In genomic region chr17:47834756-47835155, GRCh38 we compare ENCODE assay signal across 25 cellular contexts. TPM values are rescaled to one million over a fixed set of nuclear protein-coding genes. Genes with fewer than 3 reads are reported as not detected.
DNase-seq lines count a peak whose midpoint lies in the region; ATAC-seq and TF ChIP-seq lines count a peak whose summit lies in the region.
"Had no signal": no experiment of that assay in that cellular context is flagged by ENCODE, and none has a peak within 500 bp of the region (broad histone marks: within the 10 kb centered on the region; RNA-seq: fewer than 3 reads in every experiment).

No MANE protein-coding gene starts in this region.

- H3K36me3 Mint-ChIP-seq in activated naive CD8-positive, alpha-beta T cell: no peaks in the 10 kb centered on the region
- H3K36me3 Mint-ChIP-seq in activated naive CD8-positive, alpha-beta T cell treated with anti-CD3 and anti-CD28 coated beads, Interleukin-2, amount 50 U/mL, for 24 hours (ENCODE audit: low read depth): peaks cover 7% of the 10 kb centered on the region
- H3K36me3 Mint-ChIP-seq in T-helper 17 cell (ENCODE audit: low read depth): peaks cover 2% of the 10 kb centered on the region
- H3K36me3 Mint-ChIP-seq in type B pancreatic cell: no peaks in the 10 kb centered on the region

- intact Hi-C loops in lower lobe of right lung (cut with DNase I): no loop called here

- H3K27me3 Mint-ChIP-seq in activated naive CD8-positive, alpha-beta T cell: no peaks in the 10 kb centered on the region
- H3K27me3 Mint-ChIP-seq in activated naive CD8-positive, alpha-beta T cell treated with anti-CD3 and anti-CD28 coated beads, Interleukin-2, amount 50 U/mL, for 24 hours: peaks cover 2% of the 10 kb centered on the region
- H3K27me3 Mint-ChIP-seq in T-helper 17 cell (no peaks in the 10 kb centered on the region), type B pancreatic cell (no peaks in the 10 kb centered on the region)

- H3K9me3 Mint-ChIP-seq in activated naive CD8-positive, alpha-beta T cell (ENCODE audit: low read depth): no peaks in the 10 kb centered on the region
- H3K9me3 Mint-ChIP-seq in activated naive CD8-positive, alpha-beta T cell treated with anti-CD3 and anti-CD28 coated beads, Interleukin-2, amount 50 U/mL, for 24 hours: no peaks in the 10 kb centered on the region
- no peaks in the 10 kb centered on the region for H3K9me3 Mint-ChIP-seq in type B pancreatic cell
- H3K9me3 Mint-ChIP-seq: HFFc6 had no signal

- no peak for TF ChIP-seq CTCF in lower lobe of right lung (IDR thresholded peaks at IDR 0.05)
- no peak for TF ChIP-seq CTCF in type B pancreatic cell (conservative IDR thresholded peaks at IDR 0.05)

- H3K4me3 Mint-ChIP-seq in activated naive CD8-positive, alpha-beta T cell: no peak overlapping the region
- H3K4me3 Mint-ChIP-seq in activated naive CD8-positive, alpha-beta T cell treated with anti-CD3 and anti-CD28 coated beads, Interleukin-2, amount 50 U/mL, for 24 hours: no peak overlapping the region
- H3K4me3 Mint-ChIP-seq in T-helper 17 cell (no peak overlapping the region), type B pancreatic cell (no peak overlapping the region)
- H3K4me3 Mint-ChIP-seq: HFFc6 had no signal

- DNase-seq in activated naive CD8-positive, alpha-beta T cell treated with anti-CD3 and anti-CD28 coated beads, Interleukin-2, amount 50 U/mL, for 24 hours: no peak
- no peak for DNase-seq in T-helper 17 cell
- DNase-seq in lower lobe of right lung: no peak
- DNase-seq in type B pancreatic cell (ENCODE audit: extremely low spot score, unreplicated experiment): no peak
- no peak for DNase-seq in NCI-H2107 treated with DMSO at 0.1 percent for 48 hours (lab: John Stamatoyannopoulos, UW; ENCODE audit: unreplicated experiment)
- no peak for DNase-seq in NCI-H1436 (lab: John Stamatoyannopoulos, UW)
- DNase-seq: activated CD4-positive, alpha-beta T cell treated with anti-CD3 and anti-CD28 coated beads, Interleukin-2, amount 50 U/mL, for 4 hours; activated naive CD4-positive, alpha-beta T cell; activated T-cell treated with anti-CD3 and anti-CD28 coated beads, Interleukin-2, amount 50 U/mL, for 1 hour; aorta; HFFc6; islet precursor cell; NCI-H1092; NCI-H187 treated with DMSO at 0.1 percent for 48 hours; NCI-H748 treated with DMSO at 0.1 percent for 48 hours; nucleus accumbens; stimulated activated CD4-positive, alpha-beta T cell treated with anti-CD3 and anti-CD28 coated beads, Interleukin-4, amount 100 ng/mL, for 1 hour; testis had no signal

- ATAC-seq in activated naive CD8-positive, alpha-beta T cell treated with anti-CD3 and anti-CD28 coated beads, Interleukin-2, amount 50 U/mL, for 24 hours: no peak
- ATAC-seq in T-helper 17 cell (no peak), lower lobe of right lung (no peak)

- peaks cover 39% of the 10 kb centered on the region for H3K4me1 ChIP-seq in lower lobe of right lung

- H3K27me3 ChIP-seq in lower lobe of right lung (ENCODE audit: low read depth): no peaks in the 10 kb centered on the region
- H3K27me3 ChIP-seq: cardiac muscle cell, SJSA1, testis had no signal

- H3K4me3 ChIP-seq in lower lobe of right lung: no peak overlapping the region
- H3K4me3 ChIP-seq: cardiac muscle cell, SJSA1, testis had no signal

- H3K4me1 Mint-ChIP-seq in activated naive CD8-positive, alpha-beta T cell (ENCODE audit: low read depth): peaks cover 44% of the 10 kb centered on the region
- peaks cover 40% of the 10 kb centered on the region for H3K4me1 Mint-ChIP-seq in activated naive CD8-positive, alpha-beta T cell treated with anti-CD3 and anti-CD28 coated beads, Interleukin-2, amount 50 U/mL, for 24 hours
- H3K4me1 Mint-ChIP-seq in T-helper 17 cell (peaks cover 37% of the 10 kb centered on the region), type B pancreatic cell (ENCODE audit: unreplicated experiment) (peaks cover 14% of the 10 kb centered on the region)

- peak overlapping the region; percentile 57 for H3K27ac ChIP-seq in lower lobe of right lung
- H3K27ac ChIP-seq: C4-2B, cardiac muscle cell, SJSA1, testis had no signal

- peaks cover 30% of the 10 kb centered on the region for H3K36me3 ChIP-seq in lower lobe of right lung

- H3K27ac Mint-ChIP-seq in activated naive CD8-positive, alpha-beta T cell: peak overlapping the region; percentile 72
- H3K27ac Mint-ChIP-seq in activated naive CD8-positive, alpha-beta T cell treated with anti-CD3 and anti-CD28 coated beads, Interleukin-2, amount 50 U/mL, for 24 hours: no peak overlapping the region
- H3K27ac Mint-ChIP-seq in T-helper 17 cell (peak overlapping the region; percentile 99), type B pancreatic cell (peak overlapping the region; percentile 12)
- H3K27ac Mint-ChIP-seq: HFFc6 had no signal

- no peaks in the 10 kb centered on the region for H3K9me3 ChIP-seq in T-helper 17 cell (ENCODE audit: control insufficient read depth, low read length, poor library complexity, severe bottlenecking)
- H3K9me3 ChIP-seq in lower lobe of right lung: no peaks in the 10 kb centered on the region
- H3K9me3 ChIP-seq: SJSA1, testis had no signal

RNA-seq across cellular contexts. Expression of gene LRRC46, which starts 3.3 kb away (rescaled TPM):
- total RNA-seq in T-helper 17 cell: under 1 TPM; 0.90 to 0.99 TPM
- total RNA-seq in lower lobe of right lung: 11.6 TPM
- 0.64 and 2.8 TPM in 2 replicates for total RNA-seq in type B pancreatic cell (ENCODE audit: low replicate concordance)
- total RNA-seq: cardiac muscle cell, G401, lower leg skin, SJSA1 had no signal

RNA-seq across cellular contexts. Expression of gene MRPL10, which starts 3.4 kb away (rescaled TPM):
- total RNA-seq in T-helper 17 cell (10 to 100 TPM; 82.3 to 90.2 TPM), lower lobe of right lung (33.2 TPM), type B pancreatic cell (ENCODE audit: low replicate concordance) (37.7 and 49.4 TPM in 2 replicates)

RNA-seq across cellular contexts. Expression of gene SCRN2, which starts 6.3 kb away (rescaled TPM):
- 10 to 100 TPM; 21.4 to 27.1 TPM for total RNA-seq in T-helper 17 cell
- total RNA-seq in lower lobe of right lung: 30.9 TPM
- 34.9 and 45.2 TPM in 2 replicates for total RNA-seq in type B pancreatic cell (ENCODE audit: low replicate concordance)

RNA-seq across cellular contexts. Expression of gene OSBPL7, which starts 13.2 kb away (rescaled TPM):
- total RNA-seq in T-helper 17 cell (10 to 100 TPM; 52.4 to 59.6 TPM), lower lobe of right lung (15.0 TPM), type B pancreatic cell (ENCODE audit: low replicate concordance) (9.1 and 20.3 TPM in 2 replicates)

RNA-seq across cellular contexts. Expression of gene SP6, which starts 16.2 kb away (rescaled TPM):
- total RNA-seq in T-helper 17 cell: under 1 TPM; 0.20 to 0.21 TPM
- 4.7 TPM for total RNA-seq in lower lobe of right lung
- 19.3 and 75.1 TPM in 2 replicates for total RNA-seq in type B pancreatic cell (ENCODE audit: low replicate concordance)
- total RNA-seq: SJSA1; T-helper 2 cell treated with Interferon-gamma antibody and Interleukin-4, amounts not matched to agents 100 ng/mL and 5 ng/mL, for 36 hours had no signal
